In genomic region chr6:35663447-35664235, GRCh38 we compare ENCODE assay signal across 9 cellular contexts.
DNase-seq lines count a peak whose midpoint lies in the region; ATAC-seq and TF ChIP-seq lines count a peak whose summit lies in the region.
"Had no signal": no experiment of that assay in that cellular context is flagged by ENCODE, and none has a peak within 500 bp of the region (broad histone marks: within the 10 kb centered on the region; RNA-seq: fewer than 3 reads in every experiment).

No MANE protein-coding gene starts in this region.

- H3K4me1 ChIP-seq in BLaER1 = peaks cover 44% of the 10 kb centered on the region
- peaks cover 3 to 43% of the 10 kb centered on the region in 2 donors for H3K4me1 ChIP-seq in muscle layer of duodenum (ENCODE audit: control insufficient read depth in 1 of 2, insufficient read depth in 2 of 2, low read length in 2 of 2)

- H3K9ac ChIP-seq in BLaER1 = no peak overlapping the region

- H3K9me3 ChIP-seq in BLaER1 (no peaks in the 10 kb centered on the region), KOPT-K1 (ENCODE audit: insufficient read depth, low read length, poor library complexity, severe bottlenecking) (no peaks in the 10 kb centered on the region), muscle layer of duodenum (ENCODE audit: control insufficient read depth in 1 of 2, low read length in 2 of 2) (no peaks in the 10 kb centered on the region)

- H3K4me3 ChIP-seq in BLaER1 = no peak overlapping the region
- H3K4me3 ChIP-seq in choroid plexus epithelial cell (ENCODE audit: low read depth, low read length) = peak overlapping the region; percentile 15
- H3K4me3 ChIP-seq in muscle layer of duodenum (ENCODE audit: low read depth in 1 of 2, low read length in 2 of 2) = no peak overlapping the region

- peaks cover 33% of the 10 kb centered on the region for H4K20me1 ChIP-seq in BLaER1

- H3K27ac ChIP-seq in BLaER1 = no peak overlapping the region
- peak overlapping the region; percentile 13 for H3K27ac ChIP-seq in KOPT-K1 (ENCODE audit: low read depth, low read length, poor library complexity, severe bottlenecking)
- peak overlapping the region; percentile 12 for H3K27ac ChIP-seq in muscle layer of duodenum (ENCODE audit: low read length)

- no peak for TF ChIP-seq CTCF in choroid plexus epithelial cell (conservative IDR thresholded peaks at IDR 0.05; ENCODE audit: low read depth, low read length)

- H3K36me3 ChIP-seq in BLaER1 = no peaks in the 10 kb centered on the region
- no peaks in the 10 kb centered on the region for H3K36me3 ChIP-seq in KOPT-K1 (ENCODE audit: insufficient read depth, low read length)
- no peaks in the 10 kb centered on the region for H3K36me3 ChIP-seq in muscle layer of duodenum (ENCODE audit: control insufficient read depth in 1 of 2, insufficient read depth in 2 of 2, low read length in 2 of 2)

- peak overlapping the region; percentile 44 for H3K4me2 ChIP-seq in BLaER1

- peak; percentile 88 for DNase-seq in choroid plexus epithelial cell (ENCODE audit: low read depth)
- DNase-seq in MV-4-11 (lab: John Stamatoyannopoulos, UW) = no peak
- DNase-seq in NCI-H2196 treated with DMSO at 0.1 percent for 48 hours (lab: John Stamatoyannopoulos, UW; ENCODE audit: unreplicated experiment) = no peak
- DNase-seq: stimulated activated CD4-positive, alpha-beta T cell treated with anti-CD3 and anti-CD28 coated beads, Interleukin-4, amount 100 ng/mL, for 4 hours had no signal

- no peaks in the 10 kb centered on the region for H3K27me3 ChIP-seq in BLaER1
- H3K27me3 ChIP-seq in muscle layer of duodenum (ENCODE audit: low read depth, low read length) = no peaks in the 10 kb centered on the region

- no peak for ATAC-seq in HG03139 (IDR thresholded peaks at IDR 0.05; ENCODE audit: unreplicated experiment)
- ATAC-seq in GM18909 (IDR thresholded peaks at IDR 0.05; ENCODE audit: poor library complexity, unreplicated experiment) = no peak
